In the genomic region with DNA sequence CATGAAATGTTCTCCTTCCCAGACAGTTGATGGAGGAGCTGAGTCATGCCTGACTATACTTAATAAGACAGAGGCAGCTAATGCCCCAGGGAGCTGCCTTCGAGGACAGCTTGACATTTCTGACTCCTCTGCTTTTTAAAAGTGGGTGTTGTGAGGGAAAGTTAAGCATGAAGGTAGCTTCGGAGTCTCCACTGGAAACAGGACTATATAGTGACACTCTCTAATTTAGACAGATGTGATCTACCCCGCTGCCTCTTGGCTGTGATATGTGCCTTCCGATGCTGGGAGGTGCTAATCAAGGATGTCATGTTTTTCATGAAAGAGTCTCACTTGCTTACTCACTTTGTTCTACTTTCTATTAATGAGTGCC, we compare ENCODE assay signal across 8 cellular contexts.
DNase-seq lines count a peak whose midpoint lies in the region; ATAC-seq, FAIRE-seq and TF ChIP-seq lines count a peak whose summit lies in the region.

No MANE protein-coding gene starts in this region.

- ATAC-seq in HG03469 (IDR thresholded peaks at IDR 0.05; ENCODE audit: unreplicated experiment): peak; percentile 64

- no peak for TF ChIP-seq POLR2A in GM12891 (IDR thresholded peaks at IDR 0.05; ENCODE audit: low read depth, low read length)

- no peak overlapping the region for H3K4me3 ChIP-seq in AG10803 (ENCODE audit: low read length)

- no peak for TF ChIP-seq CTCF in AG10803 (conservative IDR thresholded peaks at IDR 0.05; ENCODE audit: low read length)

- DNase-seq in AG10803 (ENCODE audit: low read depth) (peak; percentile 39), GM19238 (ENCODE audit: insufficient read length, low spot score) (peak; percentile 5), activated T-cell treated with anti-CD3 and anti-CD28 coated beads for 4 hours (peak; percentile 29), islet precursor cell (peak; percentile 86), GM12891 (ENCODE audit: insufficient read length, low spot score) (no peak), NCI-H748 (lab: John Stamatoyannopoulos, UW; ENCODE audit: unreplicated experiment) (no peak), NCI-H2227 treated with DMSO at 0.1 percent for 48 hours (lab: John Stamatoyannopoulos, UW) (no peak)

- FAIRE-seq in GM12891 (lab: Jason Lieb, UNC): no peak

TF ChIP-seq in GM12891, 5 proteins besides CTCF, POLR2A, EP300 and RAD21:
- no peak for TF ChIP-seq TAF1 (IDR thresholded peaks at IDR 0.05; ENCODE audit: low read depth, low read length)
- TF ChIP-seq POU2F2 (IDR thresholded peaks at IDR 0.05; ENCODE audit: low read depth, low read length): no peak
- no peak for TF ChIP-seq PAX5 (IDR thresholded peaks at IDR 0.05; ENCODE audit: insufficient read depth, low read length, severe bottlenecking)
- TF ChIP-seq POLR2AphosphoS5 (IDR thresholded peaks at IDR 0.05; ENCODE audit: low read depth, low read length): no peak
- no peak for TF ChIP-seq SPI1 (IDR thresholded peaks at IDR 0.05; ENCODE audit: low read depth, low read length)

Comparison
In these comparisons a context has a peak if more than half of its experiments do, and no peak if none do; other contexts are left out.
1. DNase-seq: peak in AG10803 (single experiment), GM19238 (single experiment), activated T-cell treated with anti-CD3 and anti-CD28 coated beads for 4 hours (single experiment) and islet precursor cell (single experiment); none in GM12891 (single experiment), NCI-H748 (single experiment) and NCI-H2227 treated with DMSO at 0.1 percent for 48 hours (single experiment).